19 cellular contexts compared by ENCODE assay signal in genomic region chr3:168154101-168154500, GRCh38. TPM values are rescaled to one million over a fixed set of nuclear protein-coding genes. Genes with fewer than 3 reads are reported as not detected.
A peak's percentile ranks its signal among the peaks of the same experiment; 100 is the strongest.
DNase-seq lines count a peak whose midpoint lies in the region; ATAC-seq and TF ChIP-seq lines count a peak whose summit lies in the region.
"Had no signal": no experiment of that assay in that cellular context is flagged by ENCODE, and none has a peak within 500 bp of the region (broad histone marks: within the 10 kb centered on the region; RNA-seq: fewer than 3 reads in every experiment).

No MANE protein-coding gene starts in this region.

- WGBS in esophagus squamous epithelium, 2 donors, result 6 to 63% methylated on average over 2 of the region's 2 CpGs

- no peaks in the 10 kb centered on the region for H3K36me3 ChIP-seq in upper lobe of right lung
- no peaks in the 10 kb centered on the region for H3K36me3 ChIP-seq in esophagus squamous epithelium
- H3K36me3 ChIP-seq: HAP-1 had no signal

- H3K27ac ChIP-seq in upper lobe of right lung (no peak overlapping the region), esophagus squamous epithelium (no peak overlapping the region)
- H3K27ac ChIP-seq: BLaER1 treated with 17β-estradiol and CSF1 and Interleukin-3, amounts not matched to agents 10 nM and 100 nM; GM23248; HL-60 had no signal

- ATAC-seq in left lobe of liver (peak; percentile 73), upper lobe of right lung (peak; percentile 66), HG03039 (IDR thresholded peaks at IDR 0.05; ENCODE audit: unreplicated experiment) (no peak)
- ATAC-seq: CD8-positive, alpha-beta T cell; GM12878 had no signal

- no peak for TF ChIP-seq POLR2A in esophagus squamous epithelium (IDR thresholded peaks at IDR 0.05)

- H3K4me1 ChIP-seq in upper lobe of right lung (no peaks in the 10 kb centered on the region), esophagus squamous epithelium (peaks cover 0 to 12% (median 0%) of the 10 kb centered on the region in 3 donors)
- H3K4me1 ChIP-seq: HAP-1 had no signal

- H3K9me3 ChIP-seq in upper lobe of right lung, result no peaks in the 10 kb centered on the region
- peaks cover 0 to 18% (median 9%) of the 10 kb centered on the region in 3 donors for H3K9me3 ChIP-seq in esophagus squamous epithelium

- H3K4me3 ChIP-seq in upper lobe of right lung, result no peak overlapping the region
- H3K4me3 ChIP-seq in esophagus squamous epithelium, result no peak overlapping the region
- H3K4me3 ChIP-seq: BLaER1 treated with 17β-estradiol and CSF1 and Interleukin-3, amounts not matched to agents 10 nM and 100 nM; GM12878; GM23248; HAP-1 had no signal

- TF ChIP-seq CTCF in upper lobe of right lung (IDR thresholded peaks at IDR 0.05) (no peak), esophagus squamous epithelium (IDR thresholded peaks at IDR 0.05) (no peak)

- DNase-seq in NCI-H226, result peak; percentile 1
- peak; percentile 36 for DNase-seq in amniotic epithelial cell (ENCODE audit: low read depth)
- no peak for DNase-seq in left lobe of liver (ENCODE audit: low spot score)
- DNase-seq in upper lobe of right lung, result no peak
- DNase-seq in esophagus squamous epithelium (lab: John Stamatoyannopoulos, UW), result no peak
- DNase-seq in AG08396 (ENCODE audit: low spot score), result no peak
- DNase-seq: 8988T; CD8-positive, alpha-beta T cell; COR-L47; DMS 273 treated with DMSO at 0.1 percent for 48 hours; DMS53; DND-41; EL; GM23248 had no signal

- intact Hi-C loops in upper lobe of right lung (cut with DNase I) (no loop called here), esophagus squamous epithelium (cut with DNase I) (no loop called here)

- H3K27me3 ChIP-seq in upper lobe of right lung (no peaks in the 10 kb centered on the region), esophagus squamous epithelium (no peaks in the 10 kb centered on the region)
- H3K27me3 ChIP-seq: BLaER1 treated with 17β-estradiol and CSF1 and Interleukin-3, amounts not matched to agents 10 nM and 100 nM had no signal

RNA-seq across cellular contexts. Expression of gene GOLIM4, which starts 58.4 kb away (rescaled TPM):
- 39.2 TPM for total RNA-seq in left lobe of liver
- 50.9 TPM for total RNA-seq in upper lobe of right lung
- total RNA-seq in esophagus squamous epithelium, result 10 to 100 TPM in 3 of 4 donors, 1 to 10 TPM in 1; 9.1 to 29.6 (median 13.8) TPM

Comparison
In these comparisons a context has a peak if more than half of its experiments do, and no peak if none do; other contexts are left out.
1. DNase-seq: peak in NCI-H226 (single experiment) and amniotic epithelial cell (single experiment); none in left lobe of liver (single experiment), upper lobe of right lung (single experiment), esophagus squamous epithelium (single experiment) and AG08396 (single experiment).